ENCODE assay signal across 16 cellular contexts in genomic region chr16:75233611-75233938, GRCh38. TPM values are rescaled to one million over a fixed set of nuclear protein-coding genes. Genes with fewer than 3 reads are reported as not detected.
DNase-seq lines count a peak whose midpoint lies in the region; ATAC-seq, FAIRE-seq and TF ChIP-seq lines count a peak whose summit lies in the region.
"Had no signal": no experiment of that assay in that cellular context is flagged by ENCODE, and none has a peak within 500 bp of the region (broad histone marks: within the 10 kb centered on the region; RNA-seq: fewer than 3 reads in every experiment).

No MANE protein-coding gene starts in this region.

- TF ChIP-seq RAD21 in A549 (conservative IDR thresholded peaks at IDR 0.05 in 1 of 2, IDR thresholded peaks at IDR 0.05 in 1 of 2), result no peak

- TF ChIP-seq EP300 in A549 (IDR thresholded peaks at IDR 0.05), result no peak

- TF ChIP-seq CTCF in A549 (IDR thresholded peaks at IDR 0.05) (no peak), psoas muscle (IDR thresholded peaks at IDR 0.05) (no peak)
- TF ChIP-seq CTCF in CD4-positive, alpha-beta T cell (IDR thresholded peaks at IDR 0.05), result no peak

- H3K4me3 ChIP-seq in A549 (no peak overlapping the region), NT2/D1 (ENCODE audit: insufficient read length, low read depth) (no peak overlapping the region), psoas muscle (no peak overlapping the region)

- H3K27me3 ChIP-seq in NT2/D1 (ENCODE audit: insufficient read depth, insufficient read length), result no peaks in the 10 kb centered on the region
- H3K27me3 ChIP-seq in psoas muscle (ENCODE audit: insufficient read depth in 3 of 3, low read length in 2 of 3), result no peaks in the 10 kb centered on the region
- H3K27me3 ChIP-seq in CD4-positive, alpha-beta T cell (ENCODE audit: control insufficient read depth, insufficient read depth, low read length), result no peaks in the 10 kb centered on the region

- peak overlapping the region; percentile 50 for H3K9ac ChIP-seq in NT2/D1 (ENCODE audit: insufficient read length, low read depth)

- H3K9me3 ChIP-seq in A549 (no peaks in the 10 kb centered on the region), NT2/D1 (ENCODE audit: insufficient read depth, low read length) (no peaks in the 10 kb centered on the region), psoas muscle (no peaks in the 10 kb centered on the region)
- no peaks in the 10 kb centered on the region for H3K9me3 ChIP-seq in CD4-positive, alpha-beta T cell (ENCODE audit: control insufficient read depth, low read length)

- H3K4me3 Mint-ChIP-seq in CD4-positive, alpha-beta T cell, result no peak overlapping the region
- H3K4me3 Mint-ChIP-seq: dendritic cell treated with granulocyte-macrophage colony-stimulating factor and Interleukin-4, amounts not matched to agents 40 ng/mL and 50 ng/mL, for 4 days; naive B cell had no signal

- H3K4me1 ChIP-seq in A549, result peaks cover 22% of the 10 kb centered on the region
- H3K4me1 ChIP-seq in NT2/D1 (ENCODE audit: insufficient read depth, insufficient read length), result peaks cover 20% of the 10 kb centered on the region
- peaks cover 30% of the 10 kb centered on the region for H3K4me1 ChIP-seq in psoas muscle

- POLR2A ChIA-PET in A549 (lab: Yijun Ruan, JAX), result interaction anchor here (1.5 kb wide), 1 partner anchor 12 kb away, joined by 4 read pairs; no protein-coding TSS in a partner anchor
- POLR2A ChIA-PET in CD4-positive, alpha-beta T cell (lab: Charles Lee), result interaction anchor here (1.0 to 1.4 kb wide), 5 partner anchors 14 to 154 kb away, joined by 3 to 12 read pairs (median 5); no protein-coding TSS in a partner anchor

- intact Hi-C loops in psoas muscle (cut with DNase I), result loop anchor here in 1 of 2 donors (2.0 to 5.0 kb wide), 2 partner anchors 84 to 151 kb away; no protein-coding TSS in a partner anchor
- intact Hi-C loops in CD4-positive, alpha-beta T cell (cut with DNase I, micrococcal nuclease), result loop anchor here (5.0 to 10.0 kb wide), 3 partner anchors 36 to 531 kb away; no protein-coding TSS in a partner anchor

- H3K27ac Mint-ChIP-seq in CD4-positive, alpha-beta T cell, result no peak overlapping the region
- H3K27ac Mint-ChIP-seq: activated T-helper 2 cell treated with anti-CD3 and anti-CD28 coated beads, Interferon-gamma antibody, Interleukin-2, Interleukin-4, amounts not matched to agents 10 μg/mL and 5 μg/mL and 100 μg/mL, durations not matched to agents 14 hours and 24 hours and 36 hours; dendritic cell treated with granulocyte-macrophage colony-stimulating factor and Interleukin-4, amounts not matched to agents 40 ng/mL and 50 ng/mL, for 4 days had no signal

- no peak; a peak in 1 of 6 replicates for ATAC-seq in A549
- ATAC-seq in psoas muscle, result no peak
- no peak for ATAC-seq in HG03520 (IDR thresholded peaks at IDR 0.05; ENCODE audit: unreplicated experiment)
- ATAC-seq in CD4-positive, alpha-beta T cell (ENCODE audit: poor library complexity), result no peak

- no peaks in the 10 kb centered on the region for H3K36me3 Mint-ChIP-seq in CD4-positive, alpha-beta T cell (ENCODE audit: low read depth)
- H3K36me3 Mint-ChIP-seq: naive B cell had no signal

- H3K27ac ChIP-seq in A549 (peak overlapping the region; percentile 56 to 89; a peak in 3 of 6 replicates), epithelial cell of prostate (peak overlapping the region; percentile 17), psoas muscle (peak overlapping the region; percentile 41)
- H3K27ac ChIP-seq in CD4-positive, alpha-beta T cell (ENCODE audit: low read depth, low read length), result no peak overlapping the region
- H3K27ac ChIP-seq: WERI-Rb-1 had no signal

- no peaks in the 10 kb centered on the region for H3K9me3 Mint-ChIP-seq in CD4-positive, alpha-beta T cell
- H3K9me3 Mint-ChIP-seq: activated T-helper 2 cell treated with anti-CD3 and anti-CD28 coated beads, Interferon-gamma antibody, Interleukin-2, Interleukin-4, amounts not matched to agents 10 μg/mL and 5 μg/mL and 100 μg/mL, durations not matched to agents 14 hours and 24 hours and 36 hours; dendritic cell treated with granulocyte-macrophage colony-stimulating factor and Interleukin-4, amounts not matched to agents 40 ng/mL and 50 ng/mL, for 4 days; naive B cell had no signal

- FAIRE-seq in A549 (lab: Jason Lieb, UNC), result no peak

- CTCF ChIA-PET in A549 (lab: Yijun Ruan, JAX), result interaction anchor here (0.6 to 14.6 kb wide), 50 partner anchors 9 to 1425 kb away, joined by 3 to 171 read pairs (median 6); partner anchors contain the start of genes BCAR1, CTRB1 and CTRB2
- CTCF ChIA-PET in CD4-positive, alpha-beta T cell (lab: Charles Lee), result interaction anchor here (0.6 to 2.1 kb wide), 18 partner anchors 14 to 347 kb away, joined by 3 to 18 read pairs (median 4); no protein-coding TSS in a partner anchor

- no peak overlapping the region for H3K4me2 ChIP-seq in A549

- 65% methylated on average over 7 of the region's 7 CpGs for WGBS in A549 (ENCODE audit: missing lambda C conversion rate)
- 42 to 46% (median 45%) methylated on average over 7 of the region's 7 CpGs for WGBS in psoas muscle, 3 donors

- no peaks in the 10 kb centered on the region for H3K27me3 Mint-ChIP-seq in CD4-positive, alpha-beta T cell

- DNase-seq in A549 (ENCODE audit: low read depth in 1 of 2, low spot score in 1 of 2), result no peak
- DNase-seq in NT2/D1 (ENCODE audit: low read depth, low spot score), result no peak
- no peak for DNase-seq in epithelial cell of prostate (ENCODE audit: low read depth, low spot score)
- no peak for DNase-seq in psoas muscle
- no peak for DNase-seq in NCI-H2227 (lab: John Stamatoyannopoulos, UW; ENCODE audit: unreplicated experiment)
- no peak for DNase-seq in NCI-H1417 (lab: John Stamatoyannopoulos, UW)
- no peak for DNase-seq in CD4-positive, alpha-beta T cell
- DNase-seq: amniotic stem cell had no signal

- no peaks in the 10 kb centered on the region for H3K4me1 Mint-ChIP-seq in CD4-positive, alpha-beta T cell (ENCODE audit: low read depth)

- H3K36me3 ChIP-seq in NT2/D1 (ENCODE audit: insufficient read depth, insufficient read length, low read length) (peaks cover 96% of the 10 kb centered on the region), psoas muscle (ENCODE audit: insufficient read depth in 1 of 2, low read depth in 1 of 2) (peaks cover 3 to 82% of the 10 kb centered on the region in 2 donors)

- no peak for TF ChIP-seq POLR2A in A549 (IDR thresholded peaks at IDR 0.05; ENCODE audit: low read length)

TF ChIP-seq in A549, 52 proteins besides CTCF, POLR2A, EP300 and RAD21:
- no peak for TF ChIP-seq HOXB13 (CRISPR knock-in tag; IDR thresholded peaks at IDR 0.05; ENCODE audit: low read depth)
- TF ChIP-seq HEYL (CRISPR knock-in tag; IDR thresholded peaks at IDR 0.05), result no peak
- no peak for TF ChIP-seq HOXA7 (CRISPR knock-in tag; IDR thresholded peaks at IDR 0.05)
- no peak for TF ChIP-seq ZNF302 (CRISPR knock-in tag; IDR thresholded peaks at IDR 0.05)
- TF ChIP-seq FOSB (CRISPR knock-in tag; IDR thresholded peaks at IDR 0.05), result no peak
- TF ChIP-seq ESRRA (IDR thresholded peaks at IDR 0.05; ENCODE audit: borderline replicate concordance, low read length), result no peak
- no peak for TF ChIP-seq NR3C1 (IDR thresholded peaks at IDR 0.05)

RNA-seq across cellular contexts. Expression of gene CTRB1, which starts 14.8 kb away (rescaled TPM):
- polyA plus RNA-seq in A549 (2011; rRNA removed) (not detected in 2 replicates), A549 (2017; fragmentation: RNase III; extraction: RNeasy Plus Mini Kit Qiagen cat#74134 plus additional on column Dnase treatment) (not detected in 3 replicates), psoas muscle (1 to 10 TPM in 1 of 3 donors, under 1 TPM in 2; 0.03 to 2.5 (median 0.25) TPM)
- not detected in 2 replicates for polyA plus RNA-seq in A549 (2012; cell fraction: cytosol; rRNA removed)
- polyA plus RNA-seq in A549 (2012; cell fraction: nucleus; rRNA removed), result 0.06 TPM in 1 of 2 replicates, not detected in the other
- not detected in 2 replicates for polyA minus RNA-seq in A549 (2011; rRNA and poly(A)+ RNA removed)
- total RNA-seq in psoas muscle, result 1 to 10 TPM in 2 of 4 donors, not detected in 2; 1.2 to 3.9 TPM
- not detected for total RNA-seq in CD4-positive, alpha-beta T cell
- total RNA-seq: activated T-helper 2 cell treated with anti-CD3 and anti-CD28 coated beads, Interferon-gamma antibody, Interleukin-2, Interleukin-4, amounts not matched to agents 10 μg/mL and 5 μg/mL and 100 μg/mL, durations not matched to agents 14 hours and 24 hours and 36 hours; H4; renal cortical epithelial cell; RPMI7951 had no signal

RNA-seq across cellular contexts. Expression of gene BCAR1, which starts 17.8 kb away (rescaled TPM):
- polyA plus RNA-seq in A549 (2011; rRNA removed), result 8.3 and 10.2 TPM in 2 replicates
- 35.4 and 50.7 TPM in 2 replicates for polyA plus RNA-seq in A549 (2012; cell fraction: cytosol; rRNA removed)
- polyA plus RNA-seq in A549 (2012; cell fraction: nucleus; rRNA removed), result 81.8 and 122 TPM in 2 replicates
- polyA plus RNA-seq in A549 (2017; fragmentation: RNase III; extraction: RNeasy Plus Mini Kit Qiagen cat#74134 plus additional on column Dnase treatment), result 34.2 to 35.9 TPM (median 35.8 TPM) in 3 replicates
- 12.3 and 12.9 TPM in 2 replicates for polyA minus RNA-seq in A549 (2011; rRNA and poly(A)+ RNA removed)
- total RNA-seq in psoas muscle, result 100 to 1,000 TPM in 2 of 4 donors, 10 to 100 TPM in 2; 61.8 to 108 (median 90.1) TPM
- polyA plus RNA-seq in psoas muscle, result 10 to 100 TPM; 66.3 to 90.7 (median 78.7) TPM
- total RNA-seq in CD4-positive, alpha-beta T cell, result under 1 TPM; 0.08 to 0.17 TPM

RNA-seq across cellular contexts. Expression of gene CTRB2, which starts 26.6 kb away (rescaled TPM):
- polyA plus RNA-seq in A549 (2011; rRNA removed) (not detected in 2 replicates), A549 (2017; fragmentation: RNase III; extraction: RNeasy Plus Mini Kit Qiagen cat#74134 plus additional on column Dnase treatment) (not detected in 3 replicates), psoas muscle (1 to 10 TPM in 1 of 3 donors, under 1 TPM in 2; 0.14 to 1.6 (median 0.63) TPM)
- polyA plus RNA-seq in A549 (2012; cell fraction: cytosol; rRNA removed), result not detected in 2 replicates
- polyA plus RNA-seq in A549 (2012; cell fraction: nucleus; rRNA removed), result not detected in 2 replicates
- polyA minus RNA-seq in A549 (2011; rRNA and poly(A)+ RNA removed), result not detected in 2 replicates
- total RNA-seq in psoas muscle, result 1 to 10 TPM in 1 of 4 donors, not detected in 3; 2.4 TPM
- total RNA-seq in CD4-positive, alpha-beta T cell, result not detected
- total RNA-seq: activated T-helper 2 cell treated with anti-CD3 and anti-CD28 coated beads, Interferon-gamma antibody, Interleukin-2, Interleukin-4, amounts not matched to agents 10 μg/mL and 5 μg/mL and 100 μg/mL, durations not matched to agents 14 hours and 24 hours and 36 hours; H4; renal cortical epithelial cell; RPMI7951 had no signal

Comparison
In these comparisons a context has a peak if more than half of its experiments do, and no peak if none do; other contexts are left out.
1. RNA of gene BCAR1, which starts 17.8 kb away (total RNA-seq): 61.8 to 108 TPM in psoas muscle; 0.08 to 0.17 TPM in CD4-positive, alpha-beta T cell; every median in the first group is over 10 times any median in the second.